In the genomic region with DNA sequence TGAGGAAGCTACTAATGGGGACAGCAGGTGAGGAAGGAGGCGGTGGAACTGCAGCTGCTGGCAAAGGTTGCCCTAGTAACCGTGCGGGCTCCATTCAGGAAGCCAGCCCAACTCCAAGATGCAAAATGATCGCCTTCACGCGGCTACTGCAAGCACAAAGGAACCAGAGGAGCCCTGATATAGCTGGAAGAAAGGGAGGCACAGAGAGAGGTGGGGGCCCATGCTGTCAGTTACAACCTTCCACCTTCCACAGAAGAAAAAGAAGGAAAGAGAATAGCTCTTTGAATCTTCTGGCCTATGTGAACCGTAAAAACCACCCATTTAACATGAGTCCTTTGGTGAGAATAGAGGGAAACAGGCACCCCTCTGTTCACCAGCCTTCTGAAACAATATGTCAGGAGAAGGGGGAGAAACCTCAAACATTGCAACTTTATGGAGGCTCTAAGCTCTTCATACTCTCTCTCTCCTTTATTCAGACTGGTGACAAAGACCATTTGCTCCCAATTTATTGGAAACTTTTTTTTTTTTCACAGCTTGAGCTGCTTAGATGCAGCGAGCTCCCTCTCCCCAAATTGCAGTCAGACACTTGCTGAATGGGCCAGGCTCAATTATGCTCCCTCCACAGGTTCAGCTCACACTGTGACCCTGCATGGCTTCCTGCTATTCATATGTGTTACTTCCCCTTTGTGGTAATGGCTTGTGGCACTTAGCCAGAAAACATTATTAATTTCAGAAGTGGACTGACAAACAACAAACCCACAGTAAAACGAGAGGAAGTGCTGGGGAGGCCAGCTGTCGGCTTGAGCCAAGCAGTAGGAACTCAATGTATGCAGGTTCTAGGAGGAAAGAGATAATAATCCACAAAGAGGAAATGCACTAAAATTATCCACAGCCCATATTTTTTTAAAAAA, we compare ENCODE assay signal across 8 cellular contexts. TPM values are rescaled to one million over a fixed set of nuclear protein-coding genes. Genes with fewer than 3 reads are reported as not detected.
DNase-seq lines count a peak whose midpoint lies in the region; ATAC-seq and TF ChIP-seq lines count a peak whose summit lies in the region.

No MANE protein-coding gene starts in this region.

- H3K36me3 ChIP-seq in heart left ventricle: peaks cover 0 to 32% (median 21%) of the 10 kb centered on the region in 9 donors

- H3K4me3 Mint-ChIP-seq in activated naive CD4-positive, alpha-beta T cell treated with anti-CD3 and anti-CD28 coated beads, Interleukin-2, amount 10 ng/mL, durations not matched to agents 7 days and 5 days: peak overlapping the region; percentile 66

- DNase-seq in DMS79 treated with DMSO at 0.1 percent for 48 hours (lab: John Stamatoyannopoulos, UW): peak; percentile 85
- DNase-seq in NCI-H524 treated with DMSO at 0.1 percent for 48 hours (lab: John Stamatoyannopoulos, UW): peak; percentile 85
- peak; percentile 55 for DNase-seq in activated naive CD4-positive, alpha-beta T cell treated with anti-CD3 and anti-CD28 coated beads, Interleukin-2, amount 10 ng/mL, durations not matched to agents 7 days and 5 days
- peak; percentile 70 to 80 (median 72) for DNase-seq in heart left ventricle
- DNase-seq in retinal pigment epithelial cell (ENCODE audit: low read depth): peak; percentile 73
- DNase-seq in dedifferentiated amniotic fluid mesenchymal stem cell (ENCODE audit: extremely low spot score): no peak

- ATAC-seq in GM19467 (IDR thresholded peaks at IDR 0.05; ENCODE audit: unreplicated experiment) (peak; percentile 98), HG03457 (IDR thresholded peaks at IDR 0.05; ENCODE audit: unreplicated experiment) (peak; percentile 98), heart left ventricle (peak; percentile 67 to 84 (median 80))

- peaks cover 4% of the 10 kb centered on the region for H3K27me3 Mint-ChIP-seq in activated naive CD4-positive, alpha-beta T cell treated with anti-CD3 and anti-CD28 coated beads, Interleukin-2, amount 10 ng/mL, durations not matched to agents 7 days and 5 days

- H3K9me3 Mint-ChIP-seq in activated naive CD4-positive, alpha-beta T cell treated with anti-CD3 and anti-CD28 coated beads, Interleukin-2, amount 10 ng/mL, durations not matched to agents 7 days and 5 days: no peaks in the 10 kb centered on the region

- 31 to 50% (median 48%) methylated on average over 10 of the region's 10 CpGs for WGBS in heart left ventricle, 4 donors

- peaks cover 48% of the 10 kb centered on the region for H3K36me3 Mint-ChIP-seq in activated naive CD4-positive, alpha-beta T cell treated with anti-CD3 and anti-CD28 coated beads, Interleukin-2, amount 10 ng/mL, durations not matched to agents 7 days and 5 days

- H3K4me3 ChIP-seq in heart left ventricle: peak overlapping the region in 9 of 12 donors; percentile 76 to 95 (median 87)
- no peak overlapping the region for H3K4me3 ChIP-seq in retinal pigment epithelial cell (ENCODE audit: low read length)

- H3K27me3 ChIP-seq in heart left ventricle: no peaks in the 10 kb centered on the region

- peaks cover 3 to 66% (median 40%) of the 10 kb centered on the region in 12 donors for H3K4me1 ChIP-seq in heart left ventricle

- no peak for TF ChIP-seq POLR2A in heart left ventricle (IDR thresholded peaks at IDR 0.05)

- H3K27ac ChIP-seq in heart left ventricle: peak overlapping the region; percentile 17 to 99 (median 72)

- no peaks in the 10 kb centered on the region for H3K9me3 ChIP-seq in heart left ventricle

- intact Hi-C loops in heart left ventricle (cut with DNase I): loop anchor here in 9 of 10 donors (2.0 to 10.0 kb wide), 12 partner anchors 107 to 294 kb away; partner anchors contain the start of genes GALNT4 (in 1 of the 9) and POC1B (in 1 of the 9)

- TF ChIP-seq CTCF in heart left ventricle (IDR thresholded peaks at IDR 0.05) (no peak), retinal pigment epithelial cell (conservative IDR thresholded peaks at IDR 0.05; ENCODE audit: low read depth, low read length) (no peak)

- peaks cover 62% of the 10 kb centered on the region for H3K4me1 Mint-ChIP-seq in activated naive CD4-positive, alpha-beta T cell treated with anti-CD3 and anti-CD28 coated beads, Interleukin-2, amount 10 ng/mL, durations not matched to agents 7 days and 5 days

- H3K27ac Mint-ChIP-seq in activated naive CD4-positive, alpha-beta T cell treated with anti-CD3 and anti-CD28 coated beads, Interleukin-2, amount 10 ng/mL, durations not matched to agents 7 days and 5 days: peak overlapping the region; percentile 89

- CTCF ChIA-PET in activated naive CD4-positive, alpha-beta T cell treated with anti-CD3 and anti-CD28 coated beads, Interleukin-2, amount 10 ng/mL, durations not matched to agents 7 days and 5 days (lab: Charles Lee): interaction anchor here (0.8 to 3.9 kb wide), 17 partner anchors 9 to 326 kb away, joined by 3 to 18 read pairs (median 4); no protein-coding TSS in a partner anchor

RNA-seq across cellular contexts. Expression of gene DUSP6, which starts 6.2 kb away (rescaled TPM):
- 10 to 100 TPM; 11.4 to 66.7 (median 24.5) TPM for total RNA-seq in heart left ventricle
- 10 to 100 TPM in 1 of 2 donors, 1 to 10 TPM in 1; 4.8 to 20.3 TPM for polyA plus RNA-seq in heart left ventricle
